In the genomic region with DNA sequence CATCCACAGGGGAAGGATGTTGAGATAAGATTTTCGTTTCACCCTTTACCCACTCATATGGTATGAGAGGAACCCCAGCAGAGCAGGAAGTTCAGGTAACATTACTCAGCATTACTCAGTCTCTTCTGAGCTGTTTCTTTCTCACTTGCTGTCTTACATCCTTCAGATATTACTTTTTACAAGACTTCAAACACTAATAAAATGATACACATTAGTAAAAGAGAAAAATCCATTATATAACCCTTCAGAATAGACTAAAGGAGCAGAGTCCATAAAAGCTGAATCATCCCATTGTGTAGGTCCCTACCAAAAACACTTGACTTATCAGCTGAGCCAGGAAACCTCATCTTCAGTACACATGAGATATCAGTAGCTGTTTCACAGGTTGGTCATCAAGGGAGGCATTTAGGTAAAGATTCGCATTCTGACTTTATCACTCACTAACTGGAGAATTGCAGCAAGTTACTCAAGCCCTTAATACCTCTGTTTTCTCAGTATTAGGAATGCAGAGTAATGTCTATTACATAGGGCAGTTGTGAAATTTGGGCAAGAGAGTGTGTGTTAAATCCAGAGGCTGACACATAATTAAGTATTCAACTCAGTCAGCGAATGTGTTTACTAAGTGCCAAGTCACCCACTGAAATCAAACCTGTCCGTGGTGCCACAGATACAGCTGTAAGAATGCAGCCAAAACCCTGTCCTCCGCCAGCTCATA, we compare ENCODE assay signal across 1 cellular context.
TF ChIP-seq lines count a peak whose summit lies in the region.

No MANE protein-coding gene starts in this region.

TF ChIP-seq in GM12878, 131 proteins besides CTCF, POLR2A, EP300 and RAD21 (continued from another document):
- peak; percentile 48 for TF ChIP-seq BCL3 (IDR thresholded peaks at IDR 0.05; ENCODE audit: borderline replicate concordance, insufficient read depth, low read depth, low read length, poor library complexity, severe bottlenecking)
- TF ChIP-seq JUNB (IDR thresholded peaks at IDR 0.05) = peak; percentile 11
- TF ChIP-seq LARP7 (IDR thresholded peaks at IDR 0.05) = no peak
TF ChIP-seq in GM12878: peak in this region for 4.
